Comparison of ENCODE assay signal across 24 cellular contexts in genomic region chr15:26037369-26037768, GRCh38.
DNase-seq lines count a peak whose midpoint lies in the region; ATAC-seq and TF ChIP-seq lines count a peak whose summit lies in the region.
"Had no signal": no experiment of that assay in that cellular context is flagged by ENCODE, and none has a peak within 500 bp of the region (broad histone marks: within the 10 kb centered on the region; RNA-seq: fewer than 3 reads in every experiment).

No MANE protein-coding gene starts in this region.

- peaks cover 0 to 6% (median under 1%) of the 10 kb centered on the region in 7 donors for H3K9me3 Mint-ChIP-seq in CD14-positive monocyte
- H3K9me3 Mint-ChIP-seq: activated T-cell treated with anti-CD3 and anti-CD28 coated beads, Interleukin-2, amount 50 U/mL, for 72 hours; stimulated activated naive CD8-positive, alpha-beta T cell treated with anti-CD3 and anti-CD28 coated beads, Interleukin-15, amount 100 ng/mL, for 72 hours had no signal

- no peak overlapping the region for H3K4me3 Mint-ChIP-seq in CD14-positive monocyte
- H3K4me3 Mint-ChIP-seq: activated T-cell treated with anti-CD3 and anti-CD28 coated beads, Interleukin-2, amount 50 U/mL, for 72 hours; effector memory CD8-positive, alpha-beta T cell; stimulated activated naive CD8-positive, alpha-beta T cell treated with anti-CD3 and anti-CD28 coated beads, Interleukin-15, amount 100 ng/mL, for 72 hours; type B pancreatic cell had no signal

- H3K9me3 ChIP-seq in liver (ENCODE audit: control insufficient read depth in 4 of 4, low read length in 3 of 4), result no peaks in the 10 kb centered on the region
- no peaks in the 10 kb centered on the region for H3K9me3 ChIP-seq in right lobe of liver
- H3K9me3 ChIP-seq in hepatocyte (ENCODE audit: low read depth), result no peaks in the 10 kb centered on the region
- no peaks in the 10 kb centered on the region for H3K9me3 ChIP-seq in gastrocnemius medialis
- H3K9me3 ChIP-seq: esophagus squamous epithelium, HAP-1 had no signal

- H3K4me1 Mint-ChIP-seq in CD14-positive monocyte, result no peaks in the 10 kb centered on the region
- H3K4me1 Mint-ChIP-seq: stimulated activated naive CD8-positive, alpha-beta T cell treated with anti-CD3 and anti-CD28 coated beads, Interleukin-15, amount 100 ng/mL, for 72 hours had no signal

- H2AFZ ChIP-seq in hepatocyte, result no peak overlapping the region

- H3K9ac ChIP-seq in liver (ENCODE audit: low read depth in 1 of 2, low read length in 2 of 2), result no peak overlapping the region

- H3K27ac ChIP-seq in liver (ENCODE audit: low read depth in 1 of 2, low read length in 2 of 2), result no peak overlapping the region
- no peak overlapping the region for H3K27ac ChIP-seq in right lobe of liver
- no peak overlapping the region for H3K27ac ChIP-seq in VCaP
- no peak overlapping the region for H3K27ac ChIP-seq in hepatocyte
- H3K27ac ChIP-seq in gastrocnemius medialis, result no peak overlapping the region
- H3K27ac ChIP-seq: esophagus squamous epithelium had no signal

- no peaks in the 10 kb centered on the region for H3K27me3 ChIP-seq in liver (ENCODE audit: control insufficient read depth in 4 of 4, insufficient read depth in 4 of 4, low read length in 3 of 4)
- no peaks in the 10 kb centered on the region for H3K27me3 ChIP-seq in right lobe of liver
- H3K27me3 ChIP-seq in hepatocyte, result no peaks in the 10 kb centered on the region
- H3K27me3 ChIP-seq in gastrocnemius medialis, result no peaks in the 10 kb centered on the region

- H3K36me3 ChIP-seq in liver (ENCODE audit: control insufficient read depth in 4 of 4, insufficient read depth in 3 of 4, low read depth in 1 of 4, low read length in 3 of 4), result no peaks in the 10 kb centered on the region
- H3K36me3 ChIP-seq in right lobe of liver, result no peaks in the 10 kb centered on the region
- no peaks in the 10 kb centered on the region for H3K36me3 ChIP-seq in hepatocyte (replicated peaks; ENCODE audit: insufficient read depth, low read depth)
- H3K36me3 ChIP-seq in gastrocnemius medialis, result no peaks in the 10 kb centered on the region
- H3K36me3 ChIP-seq: esophagus squamous epithelium, HAP-1 had no signal

- TF ChIP-seq RAD21 in liver (IDR thresholded peaks at IDR 0.05), result peak; percentile 30 to 41

- no peak for TF ChIP-seq POLR2A in right lobe of liver (IDR thresholded peaks at IDR 0.05)
- no peak for TF ChIP-seq POLR2A in gastrocnemius medialis (IDR thresholded peaks at IDR 0.05)

- 27% methylated on average over 1 of the region's 1 CpG for WGBS in liver
- 11% methylated on average over 1 of the region's 1 CpG for WGBS in right lobe of liver (ENCODE audit: insufficient coverage, low coverage, low lambda C conversion rate, missing lambda C conversion rate)
- WGBS in hepatocyte (ENCODE audit: low lambda C conversion rate, missing lambda C conversion rate), result 59% methylated on average over 1 of the region's 1 CpG

- H3K4me1 ChIP-seq in liver (ENCODE audit: control insufficient read depth in 4 of 4, insufficient read depth in 4 of 4, low read length in 3 of 4) (no peaks in the 10 kb centered on the region), right lobe of liver (no peaks in the 10 kb centered on the region), hepatocyte (ENCODE audit: insufficient read depth) (no peaks in the 10 kb centered on the region), gastrocnemius medialis (no peaks in the 10 kb centered on the region)
- H3K4me1 ChIP-seq: esophagus squamous epithelium had no signal

- DNase-seq in right lobe of liver, result no peak
- no peak for DNase-seq in hepatocyte (ENCODE audit: low spot score)
- DNase-seq in LoVo (ENCODE audit: low spot score), result no peak
- no peak for DNase-seq in CD14-positive monocyte (ENCODE audit: low spot score)
- no peak for DNase-seq in gastrocnemius medialis
- no peak for DNase-seq in activated T-cell treated with anti-CD3 and anti-CD28 coated beads, Interleukin-2, amount 50 U/mL, for 1 hour
- DNase-seq: activated CD8-positive, alpha-beta memory T cell treated with anti-CD3 and anti-CD28 coated beads for 24 hours; activated naive CD4-positive, alpha-beta T cell treated with anti-CD3 and anti-CD28 coated beads, Interleukin-2, amount 50 U/mL, for 16 hours; activated T-cell treated with anti-CD3 and anti-CD28 coated beads, Interleukin-2, amount 50 U/mL, for 72 hours; C1 segment of cervical spinal cord; effector memory CD8-positive, alpha-beta T cell; esophagus squamous epithelium; glutamatergic neuron; KBM-7; MV-4-11; NCI-H526 treated with DMSO at 0.1 percent for 48 hours; occipital lobe; SHP77; stimulated activated CD4-positive, alpha-beta T cell treated with anti-CD3 and anti-CD28 coated beads, Interleukin-12 subunit alpha, Interleukin-12 subunit beta, amount 100 ng/mL, for 4 hours; stimulated activated naive CD8-positive, alpha-beta T cell treated with anti-CD3 and anti-CD28 coated beads, Interleukin-15, amount 100 ng/mL, for 72 hours had no signal

- TF ChIP-seq CTCF in liver (IDR thresholded peaks at IDR 0.05; ENCODE audit: low read depth, low read length, missing input control), result no peak
- peak in 1 of 4 donors; percentile 5 for TF ChIP-seq CTCF in right lobe of liver (IDR thresholded peaks at IDR 0.05)
- peak; percentile 29; the same call in 1 of the 2 replicates for TF ChIP-seq CTCF in VCaP (conservative IDR thresholded peaks at IDR 0.05)
- TF ChIP-seq CTCF in hepatocyte (IDR thresholded peaks at IDR 0.05; ENCODE audit: poor library complexity), result peak; percentile 17
- no peak for TF ChIP-seq CTCF in CD14-positive monocyte (IDR thresholded peaks at IDR 0.05)
- TF ChIP-seq CTCF in gastrocnemius medialis (IDR thresholded peaks at IDR 0.05 in 4 of 5, conservative IDR thresholded peaks at IDR 0.05 in 1 of 5), result no peak

- no peak overlapping the region for H3K4me3 ChIP-seq in liver (ENCODE audit: low read depth in 1 of 3, low read length in 3 of 3)
- no peak overlapping the region for H3K4me3 ChIP-seq in right lobe of liver
- H3K4me3 ChIP-seq in hepatocyte, result no peak overlapping the region
- H3K4me3 ChIP-seq in gastrocnemius medialis, result no peak overlapping the region
- H3K4me3 ChIP-seq: esophagus squamous epithelium, HAP-1 had no signal

- H3K36me3 Mint-ChIP-seq in CD14-positive monocyte, result no peaks in the 10 kb centered on the region
- H3K36me3 Mint-ChIP-seq: type B pancreatic cell had no signal

- peaks cover 2 to 5% (median 4%) of the 10 kb centered on the region in 3 donors for H3K27me3 Mint-ChIP-seq in CD14-positive monocyte (ENCODE audit: low read depth in 3 of 3)

- H3K27ac Mint-ChIP-seq in CD14-positive monocyte, result no peak overlapping the region
- H3K27ac Mint-ChIP-seq: activated T-cell treated with anti-CD3 and anti-CD28 coated beads, Interleukin-2, amount 50 U/mL, for 72 hours; effector memory CD8-positive, alpha-beta T cell; stimulated activated naive CD8-positive, alpha-beta T cell treated with anti-CD3 and anti-CD28 coated beads, Interleukin-15, amount 100 ng/mL, for 72 hours; type B pancreatic cell had no signal

- H3K4me2 ChIP-seq in hepatocyte, result no peak overlapping the region

- in situ Hi-C loops in gastrocnemius medialis (cut with MboI; ENCODE audit: low sequenced_read_pairs in 4 of 4), result loop anchor here in 1 of 4 donors (25.0 kb wide), 1 partner anchor 225 kb away; no protein-coding TSS in a partner anchor

- no peaks in the 10 kb centered on the region for H3K9me2 ChIP-seq in hepatocyte (replicated peaks; ENCODE audit: insufficient read depth)

- no peaks in the 10 kb centered on the region for H4K20me1 ChIP-seq in hepatocyte (ENCODE audit: insufficient read depth, poor library complexity, severe bottlenecking)

- intact Hi-C loops in right lobe of liver (cut with DNase I) (no loop called here), CD14-positive monocyte (cut with micrococcal nuclease) (no loop called here), gastrocnemius medialis (cut with DNase I; ENCODE audit: low total_unique reads) (no loop called here)

- ATAC-seq in right lobe of liver (no peak), gastrocnemius medialis (no peak)
- ATAC-seq: activated T-cell treated with anti-CD3 and anti-CD28 coated beads, Interleukin-2, amount 50 U/mL, for 72 hours; effector memory CD8-positive, alpha-beta T cell; stimulated activated naive CD8-positive, alpha-beta T cell treated with anti-CD3 and anti-CD28 coated beads, Interleukin-15, amount 100 ng/mL, for 72 hours had no signal

- no peaks in the 10 kb centered on the region for H3K79me2 ChIP-seq in hepatocyte

TF ChIP-seq in liver, 16 proteins besides CTCF, POLR2A, EP300 and RAD21:
- TF ChIP-seq RXRA (IDR thresholded peaks at IDR 0.05), result no peak
- TF ChIP-seq, protein P1, sequence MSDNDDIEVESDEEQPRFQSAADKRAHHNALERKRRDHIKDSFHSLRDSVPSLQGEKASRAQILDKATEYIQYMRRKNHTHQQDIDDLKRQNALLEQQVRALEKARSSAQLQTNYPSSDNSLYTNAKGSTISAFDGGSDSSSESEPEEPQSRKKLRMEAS (IDR thresholded peaks at IDR 0.05), result no peak
TF ChIP-seq in liver: peak in this region for 0.

Comparison
In these comparisons a context has a peak if more than half of its experiments do, and no peak if none do; other contexts are left out.
1. CTCF ChIP-seq: peak in VCaP (single experiment) and hepatocyte (single experiment); none in liver (single experiment), CD14-positive monocyte (single experiment) and gastrocnemius medialis (0 of 5).